In genomic region chr9:107638496-107638895, GRCh38 we compare ENCODE assay signal across 8 cellular contexts.
DNase-seq lines count a peak whose midpoint lies in the region; ATAC-seq and TF ChIP-seq lines count a peak whose summit lies in the region.

No MANE protein-coding gene starts in this region.

- TF ChIP-seq CTCF in GM06990 (IDR thresholded peaks at IDR 0.05; ENCODE audit: insufficient read depth, low read length, poor library complexity, severe bottlenecking) (no peak), glutamatergic neuron (IDR thresholded peaks at IDR 0.05; ENCODE audit: partially characterized antibody, unreplicated experiment) (no peak), GM20000 (IDR thresholded peaks at IDR 0.05; ENCODE audit: extremely low read depth, missing control alignments) (no peak)

- H3K4me3 ChIP-seq in GM06990 (replicated peaks; ENCODE audit: low read depth, low read length) (peak overlapping the region; percentile 54; the same call in 1 of the 2 replicates), skeletal muscle satellite cell (ENCODE audit: low read length) (peak overlapping the region; percentile 68)

- H3K9me3 ChIP-seq in skeletal muscle satellite cell (replicated peaks; ENCODE audit: low read length), result no peaks in the 10 kb centered on the region

- H3K27me3 Mint-ChIP-seq in activated naive CD8-positive, alpha-beta T cell, result peaks cover 32% of the 10 kb centered on the region
- peaks cover 4% of the 10 kb centered on the region for H3K27me3 Mint-ChIP-seq in glutamatergic neuron (ENCODE audit: unreplicated experiment)

- no peaks in the 10 kb centered on the region for H3K36me3 Mint-ChIP-seq in activated naive CD8-positive, alpha-beta T cell
- no peaks in the 10 kb centered on the region for H3K36me3 Mint-ChIP-seq in glutamatergic neuron (ENCODE audit: unreplicated experiment)

- DNase-seq in GM06990 (ENCODE audit: extremely low read depth, insufficient read length) (no peak), glutamatergic neuron (no peak), NCI-H2029 treated with DMSO at 0.1 percent for 48 hours (lab: John Stamatoyannopoulos, UW) (no peak), NCI-H146 (lab: John Stamatoyannopoulos, UW) (no peak), GM20000 (ENCODE audit: low spot score) (no peak)

- H3K4me2 ChIP-seq in skeletal muscle satellite cell (ENCODE audit: low read length), result peak overlapping the region; percentile 91

- no peak for ATAC-seq in GM19395 (IDR thresholded peaks at IDR 0.05; ENCODE audit: unreplicated experiment)

- H3K36me3 ChIP-seq in GM06990 (ENCODE audit: control insufficient read depth, insufficient read depth, low read length) (no peaks in the 10 kb centered on the region), skeletal muscle satellite cell (ENCODE audit: insufficient read depth, low read length) (no peaks in the 10 kb centered on the region)

- H3K4me1 ChIP-seq in skeletal muscle satellite cell (ENCODE audit: control insufficient read depth, insufficient read depth, low read length), result peaks cover 32% of the 10 kb centered on the region

- no peaks in the 10 kb centered on the region for H3K9me3 Mint-ChIP-seq in activated naive CD8-positive, alpha-beta T cell (ENCODE audit: low read depth)
- no peaks in the 10 kb centered on the region for H3K9me3 Mint-ChIP-seq in glutamatergic neuron (ENCODE audit: unreplicated experiment)

- no peak overlapping the region for H3K27ac Mint-ChIP-seq in activated naive CD8-positive, alpha-beta T cell
- H3K27ac Mint-ChIP-seq in glutamatergic neuron (ENCODE audit: unreplicated experiment), result no peak overlapping the region

- peaks cover 9% of the 10 kb centered on the region for H3K4me1 Mint-ChIP-seq in activated naive CD8-positive, alpha-beta T cell (ENCODE audit: low read depth)
- H3K4me1 Mint-ChIP-seq in glutamatergic neuron (ENCODE audit: low read depth, unreplicated experiment), result peaks cover 2% of the 10 kb centered on the region

- H3K9ac ChIP-seq in skeletal muscle satellite cell (ENCODE audit: low read depth, low read length), result peak overlapping the region; percentile 97

- H3K27me3 ChIP-seq in GM06990 (replicated peaks; ENCODE audit: control insufficient read depth, insufficient read depth, low read length) (no peaks in the 10 kb centered on the region; the same call in 1 of the 2 replicates), skeletal muscle satellite cell (ENCODE audit: control insufficient read depth, insufficient read depth, low read length) (no peaks in the 10 kb centered on the region)

- peak overlapping the region; percentile 14 for H3K4me3 Mint-ChIP-seq in activated naive CD8-positive, alpha-beta T cell
- peak overlapping the region; percentile 85 for H3K4me3 Mint-ChIP-seq in glutamatergic neuron (ENCODE audit: unreplicated experiment)
